In the genomic region with DNA sequence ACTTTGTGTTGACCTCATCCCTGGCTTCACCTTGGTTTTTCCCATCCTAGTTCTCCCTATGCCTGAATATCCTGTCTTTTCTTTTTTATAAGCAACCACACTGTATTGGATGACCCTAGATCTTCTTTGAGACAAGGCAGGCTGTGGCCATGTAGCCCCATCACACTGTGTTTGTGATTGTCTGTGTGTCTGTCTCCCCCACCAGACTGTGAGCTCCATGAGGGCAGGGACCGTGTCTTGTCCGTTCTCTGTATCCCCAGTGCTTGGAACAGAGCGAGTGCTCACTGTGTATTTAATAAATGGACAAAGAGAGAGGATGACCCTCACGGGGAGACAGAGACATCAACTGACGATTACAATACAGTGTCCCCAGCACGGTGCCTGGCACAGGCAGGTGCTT, we compare ENCODE assay signal across 17 cellular contexts. TPM values are rescaled to one million over a fixed set of nuclear protein-coding genes. Genes with fewer than 3 reads are reported as not detected.
DNase-seq lines count a peak whose midpoint lies in the region; ATAC-seq, FAIRE-seq and TF ChIP-seq lines count a peak whose summit lies in the region.
"Had no signal": no experiment of that assay in that cellular context is flagged by ENCODE, and none has a peak within 500 bp of the region (broad histone marks: within the 10 kb centered on the region; RNA-seq: fewer than 3 reads in every experiment).

No MANE protein-coding gene starts in this region.

- H3K9ac ChIP-seq in HCT116 (ENCODE audit: low read length) (no peak overlapping the region), GM12878 (ENCODE audit: control insufficient read depth, insufficient read depth, low read length) (no peak overlapping the region)

- H3K4me1 Mint-ChIP-seq in CD4-positive, CD25-positive, alpha-beta regulatory T cell: peaks cover 0 to 26% (median 9%) of the 10 kb centered on the region in 4 donors
- H3K4me1 Mint-ChIP-seq in nephron: peaks cover 9% of the 10 kb centered on the region

- H3K36me3 ChIP-seq in CD4-positive, CD25-positive, alpha-beta regulatory T cell (ENCODE audit: control insufficient read depth, insufficient read depth, low read length): peaks cover 21% of the 10 kb centered on the region
- H3K36me3 ChIP-seq in HCT116 (ENCODE audit: control insufficient read depth in 1 of 2, insufficient read depth in 2 of 2, low read length in 2 of 2): peaks cover 19 to 32% of the 10 kb centered on the region in 2 experiments; a peak in 3 of 4 replicates
- peaks cover 7 to 19% of the 10 kb centered on the region in 2 experiments; a peak in 3 of 4 replicates for H3K36me3 ChIP-seq in GM12878 (ENCODE audit: control insufficient read depth in 2 of 2, insufficient read depth in 2 of 2, low read length in 1 of 2)

- H3K27me3 ChIP-seq in CD4-positive, CD25-positive, alpha-beta regulatory T cell (ENCODE audit: control insufficient read depth, insufficient read depth, low read length): peaks cover 10% of the 10 kb centered on the region
- H3K27me3 ChIP-seq in HCT116 (ENCODE audit: insufficient read depth, low read length): no peaks in the 10 kb centered on the region
- H3K27me3 ChIP-seq in GM12878 (replicated peaks in 1 of 2; ENCODE audit: control insufficient read depth in 2 of 2, insufficient read depth in 2 of 2, low read length in 1 of 2): peaks cover 4 to 14% of the 10 kb centered on the region in 2 experiments; a peak in 3 of 4 replicates

- POLR2A ChIA-PET in HCT116 (lab: Charles Lee) (interaction anchor here (1.0 to 1.2 kb wide), 2 partner anchors 9 to 96 kb away, joined by 3 to 4 read pairs; no protein-coding TSS in a partner anchor), GM12878 (lab: Charles Lee) (no interaction called here)

- H3K9me3 Mint-ChIP-seq in CD4-positive, CD25-positive, alpha-beta regulatory T cell: peaks cover 0 to 8% (median 0%) of the 10 kb centered on the region in 7 donors
- H3K9me3 Mint-ChIP-seq in nephron: peaks cover 4% of the 10 kb centered on the region

- TF ChIP-seq POLR2A in HCT116 (IDR thresholded peaks at IDR 0.05; ENCODE audit: borderline replicate concordance, extremely low read depth, insufficient read depth, insufficient read length) (no peak), GM12878 (IDR thresholded peaks at IDR 0.05; ENCODE audit: low read depth, low read length) (no peak)

- no peak for ATAC-seq in CD4-positive, CD25-positive, alpha-beta regulatory T cell (ENCODE audit: low read depth in 2 of 2)
- ATAC-seq in HCT116 (peak; percentile 16; the same call in 1 of the 2 replicates), GM12878 (no peak)
- ATAC-seq: PC-3 had no signal

- CTCF ChIA-PET in HCT116 (lab: Charles Lee) (interaction anchor here (1.0 kb wide), 1 partner anchor 9 kb away, joined by 3 read pairs; a partner anchor contains a TSS), GM12878 (lab: Yijun Ruan, JAX) (interaction anchor here (1.9 kb wide), 1 partner anchor 108 kb away, joined by 7 read pairs; no protein-coding TSS in a partner anchor)

- H3K4me2 ChIP-seq in HCT116 (ENCODE audit: low read length) (0 out of 2 replicates have a peak overlapping the region, but pooled peaks have one; percentile 18), GM12878 (ENCODE audit: control insufficient read depth, insufficient read depth) (no peak overlapping the region)

- no peak for TF ChIP-seq CTCF in HCT116 (IDR thresholded peaks at IDR 0.05 in 2 of 3, conservative IDR thresholded peaks at IDR 0.05 in 1 of 3; ENCODE audit: borderline replicate concordance in 1 of 3, insufficient read depth in 1 of 3, low read depth in 2 of 3, low read length in 2 of 3)
- no peak for TF ChIP-seq CTCF in GM12878 (IDR thresholded peaks at IDR 0.05 in 2 of 3, conservative IDR thresholded peaks at IDR 0.05 in 1 of 3; ENCODE audit: control insufficient read depth in 2 of 3, extremely low read depth in 1 of 3, insufficient read depth in 1 of 3, low read depth in 3 of 3, low read length in 3 of 3)
- no peak for TF ChIP-seq CTCF in nephron (IDR thresholded peaks at IDR 0.05; ENCODE audit: unreplicated experiment in 3 of 3)

- peaks cover 27% of the 10 kb centered on the region for H3K27me3 Mint-ChIP-seq in CD4-positive, CD25-positive, alpha-beta regulatory T cell
- peaks cover 71% of the 10 kb centered on the region for H3K27me3 Mint-ChIP-seq in nephron (ENCODE audit: low read depth)

- no peak for DNase-seq in CD4-positive, CD25-positive, alpha-beta regulatory T cell
- DNase-seq in HCT116 (ENCODE audit: low read depth, low spot score) (no peak), GM12878 (ENCODE audit: low read depth, low spot score) (no peak), nucleus accumbens (lab: John Stamatoyannopoulos, UW) (no peak), NCI-H524 (lab: John Stamatoyannopoulos, UW) (no peak)
- no peak for DNase-seq in stimulated activated naive CD4-positive, alpha-beta T cell treated with Interleukin-2 at 50 U/mL for 16 hours (lab: John Stamatoyannopoulos, UW)
- DNase-seq in activated CD4-positive, alpha-beta T cell treated with anti-CD3 and anti-CD28 coated beads for 1 hour: no peak
- DNase-seq: DMS153, MG63, NCI-H1105, NCI-H187, NCI-H446, NCI-H748 treated with DMSO at 0.1 percent for 48 hours, PC-3 had no signal

- no peak overlapping the region for H3K27ac ChIP-seq in CD4-positive, CD25-positive, alpha-beta regulatory T cell (ENCODE audit: insufficient read depth, low read length, poor library complexity, severe bottlenecking)
- H3K27ac ChIP-seq in HCT116 (ENCODE audit: low read depth, low read length) (no peak overlapping the region), GM12878 (ENCODE audit: control insufficient read depth, insufficient read depth) (no peak overlapping the region)

- peaks cover 12% of the 10 kb centered on the region for H3K4me1 ChIP-seq in CD4-positive, CD25-positive, alpha-beta regulatory T cell (ENCODE audit: control insufficient read depth, insufficient read depth, low read length, poor library complexity, severe bottlenecking)
- H3K4me1 ChIP-seq in HCT116 (ENCODE audit: control insufficient read depth in 1 of 2, insufficient read depth in 2 of 2, low read length in 2 of 2): peaks cover 2 to 32% of the 10 kb centered on the region in 2 experiments; a peak in 2 of 4 replicates
- H3K4me1 ChIP-seq in GM12878 (ENCODE audit: control insufficient read depth, insufficient read depth, low read length): peaks cover 14% of the 10 kb centered on the region

- in situ Hi-C loops in GM12878 (cut with MboI): no loop called here

- intact Hi-C loops in HCT116 (cut with micrococcal nuclease) (no loop called here), GM12878 (cut with micrococcal nuclease; ENCODE audit: unreplicated experiment) (no loop called here)

- H3K4me3 ChIP-seq in CD4-positive, CD25-positive, alpha-beta regulatory T cell (ENCODE audit: low read depth, low read length): no peak overlapping the region
- H3K4me3 ChIP-seq in HCT116 (replicated peaks in 1 of 2; ENCODE audit: low read depth in 1 of 2, low read length in 2 of 2) (no peak overlapping the region), GM12878 (no peak overlapping the region)
- H3K4me3 ChIP-seq: MG63 had no signal

- H3K36me3 Mint-ChIP-seq in CD4-positive, CD25-positive, alpha-beta regulatory T cell: peaks cover 4% of the 10 kb centered on the region
- H3K36me3 Mint-ChIP-seq in nephron (ENCODE audit: low read depth): peaks cover 5% of the 10 kb centered on the region

- no peaks in the 10 kb centered on the region for H3K9me3 ChIP-seq in CD4-positive, CD25-positive, alpha-beta regulatory T cell (ENCODE audit: control insufficient read depth in 2 of 2, low read length in 2 of 2)
- H3K9me3 ChIP-seq in HCT116 (ENCODE audit: control insufficient read depth in 1 of 2, insufficient read depth in 1 of 2, low read depth in 1 of 2, low read length in 2 of 2): no peaks in the 10 kb centered on the region
- H3K9me3 ChIP-seq in GM12878 (replicated peaks; ENCODE audit: control insufficient read depth, insufficient read depth, low read length): no peaks in the 10 kb centered on the region
- H3K9me3 ChIP-seq: MG63 had no signal

- WGBS in GM12878 (ENCODE audit: insufficient coverage, insufficient replicate concordance, low lambda C conversion rate, missing lambda C conversion rate): 98% methylated on average over 6 of the region's 6 CpGs

- H3K9me2 ChIP-seq in HCT116 (ENCODE audit: insufficient read depth): no peaks in the 10 kb centered on the region

- TF ChIP-seq RAD21 in HCT116 (IDR thresholded peaks at IDR 0.05; ENCODE audit: low read depth) (no peak), GM12878 (IDR thresholded peaks at IDR 0.05; ENCODE audit: insufficient read depth, low read depth, low read length) (no peak)

- H2AFZ ChIP-seq in HCT116 (ENCODE audit: low read depth, low read length, poor library complexity, severe bottlenecking): no peak overlapping the region
- H2AFZ ChIP-seq in GM12878 (ENCODE audit: control insufficient read depth, low read depth, low read length): no peak overlapping the region

- no TSS peak for BruUV-seq in HCT116 (replicated peaks; lab: Mats Ljungman, UMichigan)
- BruUV-seq in GM12878 (replicated peaks; lab: Mats Ljungman, UMichigan): no TSS peak

- H3K79me2 ChIP-seq in HCT116 (ENCODE audit: insufficient read depth, low read length): peaks cover 19% of the 10 kb centered on the region
- no peaks in the 10 kb centered on the region for H3K79me2 ChIP-seq in GM12878 (ENCODE audit: control insufficient read depth, insufficient read depth, low read length)

- TF ChIP-seq EP300 in GM12878 (IDR thresholded peaks at IDR 0.05; ENCODE audit: borderline replicate concordance in 1 of 2, control insufficient read depth in 1 of 2, low read depth in 2 of 2, low read length in 2 of 2): no peak

- SMC1A ChIA-PET in GM12878 (lab: Charles Lee; ENCODE audit: uncharacterized antibody, unreplicated experiment): interaction anchor here (1.7 to 2.0 kb wide), 2 partner anchors 9 to 108 kb away, joined by 5 read pairs; no protein-coding TSS in a partner anchor

- no peak overlapping the region for H3K27ac Mint-ChIP-seq in CD4-positive, CD25-positive, alpha-beta regulatory T cell
- no peak overlapping the region for H3K27ac Mint-ChIP-seq in nephron

- RAD21 ChIA-PET in HCT116 (lab: Charles Lee; ENCODE audit: low non-redundant PET in 1 of 2, low total read pairs in 2 of 2, uncharacterized antibody in 2 of 2, unreplicated experiment in 2 of 2) (no interaction called here), GM12878 (lab: Charles Lee; ENCODE audit: unreplicated experiment) (no interaction called here)

- H4K20me1 ChIP-seq in HCT116 (ENCODE audit: insufficient read depth) (no peaks in the 10 kb centered on the region), GM12878 (ENCODE audit: control insufficient read depth, insufficient read depth) (0 out of 2 replicates have a peak, but pooled peaks cover 2% of the 10 kb centered on the region)

- peak overlapping the region in 3 of 4 donors; percentile 62 to 84 (median 73) for H3K4me3 Mint-ChIP-seq in CD4-positive, CD25-positive, alpha-beta regulatory T cell
- H3K4me3 Mint-ChIP-seq in nephron: peak overlapping the region in 2 of 3 experiments; percentile 17 to 48

- FAIRE-seq in GM12878 (lab: Jason Lieb, UNC): no peak
- FAIRE-seq: GM19239 had no signal

RNA-seq across cellular contexts. Expression of a gene that starts 7.1 kb away (rescaled TPM):
- total RNA-seq in CD4-positive, CD25-positive, alpha-beta regulatory T cell: 64.7 TPM
- polyA plus RNA-seq in CD4-positive, CD25-positive, alpha-beta regulatory T cell: 100 to 1,000 TPM in 1 of 4 donors, 10 to 100 TPM in 3; 93.8 to 112 (median 98.4) TPM
- 326 TPM for total RNA-seq in HCT116 (2021; ENCODE audit: unreplicated experiment)
- 372 and 379 TPM in 2 replicates for polyA plus RNA-seq in HCT116 (2012)
- 47.3 and 49.5 TPM in 2 replicates for total RNA-seq in GM12878 (2013; cell fraction: nucleolus; rRNA removed)
- 175 and 192 TPM in 2 replicates for total RNA-seq in GM12878 (2014; rRNA removed)
- 85.8 and 95.1 TPM in 2 replicates for total RNA-seq in GM12878 (2014; rRNA removed; fragmentation: Illumina TruSeq; extraction: Trizol)
- total RNA-seq in GM12878 (2021): 190 and 198 TPM in 2 replicates
- polyA plus RNA-seq in GM12878 (2011; ENCODE audit: low read depth): 40.5 TPM
- 27.2 and 62.1 TPM in 2 replicates for polyA plus RNA-seq in GM12878 (2011; rRNA removed)
- 106 and 140 TPM in 2 replicates for polyA plus RNA-seq in GM12878 (2011; cell fraction: cytosol; rRNA removed)
- polyA plus RNA-seq in GM12878 (2011; cell fraction: nucleus; rRNA removed): 226 and 301 TPM in 2 replicates
- polyA plus RNA-seq in GM12878 (2012): 94.3 and 110 TPM in 2 replicates
- polyA plus RNA-seq in GM12878 (2014; fragmentation: Illumina TruSeq; extraction: Trizol): 21.0 and 108 TPM in 2 replicates
- polyA plus RNA-seq in GM12878 (2014; fragmentation: Nextera tagmentation; extraction: Ambion mirVana): 1 to 10 TPM; 3.5 to 7.5 TPM
- 227 and 273 TPM in 2 replicates for polyA plus RNA-seq in GM12878 (2014; rRNA removed)
- polyA plus RNA-seq in GM12878 (2016; fragmentation: Nextera tagmentation; extraction: Ambion mirVana): 100 to 1,000 TPM; 242 to 270 TPM
- polyA minus RNA-seq in GM12878 (2011; rRNA and poly(A)+ RNA removed): 28.4 and 48.2 TPM in 2 replicates
- 39.4 and 51.5 TPM in 2 replicates for polyA minus RNA-seq in GM12878 (2011; cell fraction: cytosol; rRNA and poly(A)+ RNA removed)
- 34.2 and 60.8 TPM in 2 replicates for polyA minus RNA-seq in GM12878 (2011; cell fraction: nucleus; rRNA and poly(A)+ RNA removed)

RNA-seq across cellular contexts. Expression of a gene that starts 9.1 kb away (rescaled TPM):
- total RNA-seq in CD4-positive, CD25-positive, alpha-beta regulatory T cell: 0.27 TPM
- under 1 TPM in 1 of 4 donors, not detected in 3; 0.96 TPM for polyA plus RNA-seq in CD4-positive, CD25-positive, alpha-beta regulatory T cell
- total RNA-seq in HCT116 (2021; ENCODE audit: unreplicated experiment) (0.61 TPM), GM12878 (2014; rRNA removed) (not detected in 2 replicates), GM12878 (2014; rRNA removed; fragmentation: Illumina TruSeq; extraction: Trizol) (not detected in 2 replicates), GM12878 (2021) (not detected in 2 replicates)
- polyA plus RNA-seq in HCT116 (2012): 0.72 and 1.3 TPM in 2 replicates
- total RNA-seq in GM12878 (2013; cell fraction: nucleolus; rRNA removed): not detected in 2 replicates
- not detected for polyA plus RNA-seq in GM12878 (2011; ENCODE audit: low read depth)
- polyA plus RNA-seq in GM12878 (2011; rRNA removed) (0.07 TPM in 1 of 2 replicates, not detected in the other), GM12878 (2014; fragmentation: Illumina TruSeq; extraction: Trizol) (not detected in 2 replicates), GM12878 (2014; fragmentation: Nextera tagmentation; extraction: Ambion mirVana) (not detected), GM12878 (2014; rRNA removed) (0.36 TPM in 1 of 2 replicates, not detected in the other), GM12878 (2016; fragmentation: Nextera tagmentation; extraction: Ambion mirVana) (under 1 TPM in 1 of 2 experiments, not detected in 1; 0.17 TPM)
- not detected in 2 replicates for polyA plus RNA-seq in GM12878 (2011; cell fraction: cytosol; rRNA removed)
- not detected in 2 replicates for polyA plus RNA-seq in GM12878 (2011; cell fraction: nucleus; rRNA removed)
- polyA plus RNA-seq in GM12878 (2012): 0.08 and 0.39 TPM in 2 replicates
- polyA minus RNA-seq in GM12878 (2011; rRNA and poly(A)+ RNA removed): not detected in 2 replicates
- not detected in 2 replicates for polyA minus RNA-seq in GM12878 (2011; cell fraction: cytosol; rRNA and poly(A)+ RNA removed)
- not detected in 2 replicates for polyA minus RNA-seq in GM12878 (2011; cell fraction: nucleus; rRNA and poly(A)+ RNA removed)

RNA-seq across cellular contexts. Expression of a gene that starts 27.6 kb away (rescaled TPM):
- 24.3 TPM for total RNA-seq in CD4-positive, CD25-positive, alpha-beta regulatory T cell
- 10 to 100 TPM; 29.1 to 39.4 (median 33.7) TPM for polyA plus RNA-seq in CD4-positive, CD25-positive, alpha-beta regulatory T cell
- 206 TPM for total RNA-seq in HCT116 (2021; ENCODE audit: unreplicated experiment)
- polyA plus RNA-seq in HCT116 (2012): 276 and 326 TPM in 2 replicates
- total RNA-seq in GM12878 (2013; cell fraction: nucleolus; rRNA removed): 191 and 195 TPM in 2 replicates
- 275 and 367 TPM in 2 replicates for total RNA-seq in GM12878 (2014; rRNA removed)
- 64.5 and 85.4 TPM in 2 replicates for total RNA-seq in GM12878 (2014; rRNA removed; fragmentation: Illumina TruSeq; extraction: Trizol)
- total RNA-seq in GM12878 (2021): 361 and 389 TPM in 2 replicates
- 195 TPM for polyA plus RNA-seq in GM12878 (2011; ENCODE audit: low read depth)
- 10.5 and 58.2 TPM in 2 replicates for polyA plus RNA-seq in GM12878 (2011; rRNA removed)
- polyA plus RNA-seq in GM12878 (2011; cell fraction: cytosol; rRNA removed): 78.4 and 102 TPM in 2 replicates
- 485 and 500 TPM in 2 replicates for polyA plus RNA-seq in GM12878 (2011; cell fraction: nucleus; rRNA removed)
- polyA plus RNA-seq in GM12878 (2012): 241 and 346 TPM in 2 replicates
- 30.9 and 120 TPM in 2 replicates for polyA plus RNA-seq in GM12878 (2014; fragmentation: Illumina TruSeq; extraction: Trizol)
- polyA plus RNA-seq in GM12878 (2014; fragmentation: Nextera tagmentation; extraction: Ambion mirVana): 10 to 100 TPM; 22.3 to 33.2 TPM
- 158 and 192 TPM in 2 replicates for polyA plus RNA-seq in GM12878 (2014; rRNA removed)
- polyA plus RNA-seq in GM12878 (2016; fragmentation: Nextera tagmentation; extraction: Ambion mirVana): 100 to 1,000 TPM; 351 to 363 TPM
- 55.3 and 92.2 TPM in 2 replicates for polyA minus RNA-seq in GM12878 (2011; rRNA and poly(A)+ RNA removed)
- polyA minus RNA-seq in GM12878 (2011; cell fraction: cytosol; rRNA and poly(A)+ RNA removed): 92.2 and 92.5 TPM in 2 replicates
- 83.1 and 106 TPM in 2 replicates for polyA minus RNA-seq in GM12878 (2011; cell fraction: nucleus; rRNA and poly(A)+ RNA removed)

RNA-seq across cellular contexts. Expression of a gene that starts 46.1 kb away (rescaled TPM):
- 0.25 TPM for total RNA-seq in CD4-positive, CD25-positive, alpha-beta regulatory T cell
- under 1 TPM in 2 of 4 donors, not detected in 2; 0.07 to 0.09 TPM for polyA plus RNA-seq in CD4-positive, CD25-positive, alpha-beta regulatory T cell
- total RNA-seq in HCT116 (2021; ENCODE audit: unreplicated experiment) (18.0 TPM), GM12878 (2014; rRNA removed) (1.1 and 1.3 TPM in 2 replicates), GM12878 (2014; rRNA removed; fragmentation: Illumina TruSeq; extraction: Trizol) (0.09 and 0.36 TPM in 2 replicates), GM12878 (2021) (1.3 and 1.7 TPM in 2 replicates)
- polyA plus RNA-seq in HCT116 (2012): 12.5 and 12.7 TPM in 2 replicates
- 0.37 TPM in 1 of 2 replicates, not detected in the other for total RNA-seq in GM12878 (2013; cell fraction: nucleolus; rRNA removed)
- polyA plus RNA-seq in GM12878 (2011; ENCODE audit: low read depth): 0.10 TPM
- polyA plus RNA-seq in GM12878 (2011; rRNA removed) (0.04 and 0.18 TPM in 2 replicates), GM12878 (2014; fragmentation: Illumina TruSeq; extraction: Trizol) (0.13 TPM in 1 of 2 replicates, not detected in the other), GM12878 (2014; fragmentation: Nextera tagmentation; extraction: Ambion mirVana) (under 1 TPM in 1 of 2 experiments, not detected in 1; 0.09 TPM), GM12878 (2014; rRNA removed) (0.82 and 1.1 TPM in 2 replicates), GM12878 (2016; fragmentation: Nextera tagmentation; extraction: Ambion mirVana) (under 1 TPM in 1 of 2 experiments, not detected in 1; 0.08 TPM)
- 0.16 and 0.33 TPM in 2 replicates for polyA plus RNA-seq in GM12878 (2011; cell fraction: cytosol; rRNA removed)
- polyA plus RNA-seq in GM12878 (2011; cell fraction: nucleus; rRNA removed): 0.34 and 0.39 TPM in 2 replicates
- 0.57 and 0.59 TPM in 2 replicates for polyA plus RNA-seq in GM12878 (2012)
- 0.22 and 0.41 TPM in 2 replicates for polyA minus RNA-seq in GM12878 (2011; rRNA and poly(A)+ RNA removed)
- polyA minus RNA-seq in GM12878 (2011; cell fraction: cytosol; rRNA and poly(A)+ RNA removed): 0.83 TPM in 1 of 2 replicates, not detected in the other
- 0.12 and 0.38 TPM in 2 replicates for polyA minus RNA-seq in GM12878 (2011; cell fraction: nucleus; rRNA and poly(A)+ RNA removed)

RNA-seq across cellular contexts. Expression of a gene that starts 49.6 kb away (rescaled TPM):
- not detected for total RNA-seq in CD4-positive, CD25-positive, alpha-beta regulatory T cell
- polyA plus RNA-seq in CD4-positive, CD25-positive, alpha-beta regulatory T cell: not detected
- total RNA-seq in HCT116 (2021; ENCODE audit: unreplicated experiment): 0.22 TPM
- 0.03 TPM in 1 of 2 replicates, not detected in the other for polyA plus RNA-seq in HCT116 (2012)
- total RNA-seq in GM12878 (2013; cell fraction: nucleolus; rRNA removed): not detected in 2 replicates
- total RNA-seq in GM12878 (2014; rRNA removed): not detected in 2 replicates
- not detected in 2 replicates for total RNA-seq in GM12878 (2014; rRNA removed; fragmentation: Illumina TruSeq; extraction: Trizol)
- total RNA-seq in GM12878 (2021): not detected in 2 replicates
- polyA plus RNA-seq in GM12878 (2011; ENCODE audit: low read depth): not detected
- polyA plus RNA-seq in GM12878 (2011; rRNA removed): not detected in 2 replicates
- not detected in 2 replicates for polyA plus RNA-seq in GM12878 (2011; cell fraction: cytosol; rRNA removed)
- polyA plus RNA-seq in GM12878 (2011; cell fraction: nucleus; rRNA removed): not detected in 2 replicates
- polyA plus RNA-seq in GM12878 (2012): 0.03 TPM in 1 of 2 replicates, not detected in the other
- not detected in 2 replicates for polyA plus RNA-seq in GM12878 (2014; fragmentation: Illumina TruSeq; extraction: Trizol)
- not detected for polyA plus RNA-seq in GM12878 (2014; fragmentation: Nextera tagmentation; extraction: Ambion mirVana)
- polyA plus RNA-seq in GM12878 (2014; rRNA removed): 0.03 and 0.04 TPM in 2 replicates
- polyA plus RNA-seq in GM12878 (2016; fragmentation: Nextera tagmentation; extraction: Ambion mirVana): not detected
- not detected in 2 replicates for polyA minus RNA-seq in GM12878 (2011; rRNA and poly(A)+ RNA removed)
- not detected in 2 replicates for polyA minus RNA-seq in GM12878 (2011; cell fraction: cytosol; rRNA and poly(A)+ RNA removed)
- not detected in 2 replicates for polyA minus RNA-seq in GM12878 (2011; cell fraction: nucleus; rRNA and poly(A)+ RNA removed)
- total RNA-seq: PC-3 had no signal
- polyA plus RNA-seq: BJ had no signal
